In the genomic region with DNA sequence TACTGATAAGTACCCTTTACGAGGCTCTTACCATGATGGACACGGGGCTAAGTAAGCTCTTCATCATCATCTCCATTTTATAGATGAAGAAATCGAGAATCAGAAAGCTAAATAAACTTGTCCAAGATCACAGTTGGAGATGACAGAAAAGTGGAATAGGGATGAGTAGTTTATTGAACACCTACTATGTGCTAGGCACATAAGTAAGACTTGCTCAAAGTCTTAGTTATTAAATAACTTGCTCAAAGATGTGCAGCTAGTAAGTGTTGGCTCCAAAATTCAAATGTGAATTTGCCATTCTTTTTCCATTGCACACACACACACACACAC, we compare ENCODE assay signal across 9 cellular contexts. TPM values are rescaled to one million over a fixed set of nuclear protein-coding genes. Genes with fewer than 3 reads are reported as not detected.
DNase-seq lines count a peak whose midpoint lies in the region; ATAC-seq and TF ChIP-seq lines count a peak whose summit lies in the region.
"Had no signal": no experiment of that assay in that cellular context is flagged by ENCODE, and none has a peak within 500 bp of the region (broad histone marks: within the 10 kb centered on the region; RNA-seq: fewer than 3 reads in every experiment).

No MANE protein-coding gene starts in this region.

- H3K4me3 Mint-ChIP-seq in activated naive CD8-positive, alpha-beta T cell, result no peak overlapping the region
- H3K4me3 Mint-ChIP-seq in activated naive CD8-positive, alpha-beta T cell treated with anti-CD3 and anti-CD28 coated beads for 36 hours, result no peak overlapping the region
- H3K4me3 Mint-ChIP-seq in immature natural killer cell, result peak overlapping the region; percentile 74 to 83 (median 80)

- DNase-seq in activated naive CD8-positive, alpha-beta T cell treated with anti-CD3 and anti-CD28 coated beads for 36 hours, result no peak
- DNase-seq in RWPE1 (ENCODE audit: low spot score) (no peak), immature natural killer cell (no peak), suprapubic skin (ENCODE audit: low spot score in 2 of 2) (no peak), CD1c-positive myeloid dendritic cell (ENCODE audit: extremely low spot score) (no peak)
- no peak for DNase-seq in stimulated activated CD4-positive, alpha-beta T cell treated with anti-CD3 and anti-CD28 coated beads, Interleukin-4, amount 100 ng/mL, for 24 hours

- peaks cover 16% of the 10 kb centered on the region for H3K27me3 Mint-ChIP-seq in activated naive CD8-positive, alpha-beta T cell
- peaks cover 24% of the 10 kb centered on the region for H3K27me3 Mint-ChIP-seq in activated naive CD8-positive, alpha-beta T cell treated with anti-CD3 and anti-CD28 coated beads for 36 hours
- peaks cover 15 to 27% (median 23%) of the 10 kb centered on the region in 3 donors for H3K27me3 Mint-ChIP-seq in immature natural killer cell (ENCODE audit: low read depth in 3 of 3)

- H3K4me1 ChIP-seq in suprapubic skin, result peaks cover 38% of the 10 kb centered on the region

- no peaks in the 10 kb centered on the region for H3K27me3 ChIP-seq in suprapubic skin

- H3K4me3 ChIP-seq in suprapubic skin, result peak overlapping the region; percentile 47

- CTCF ChIA-PET in RWPE1 (lab: Yijun Ruan, JAX), result interaction anchor here (0.7 to 3.3 kb wide), 2 partner anchors 12 to 180 kb away, joined by 5 to 18 read pairs; no protein-coding TSS in a partner anchor

- POLR2A ChIA-PET in RWPE1 (lab: Yijun Ruan, JAX; ENCODE audit: low non-redundant PET), result no interaction called here

- no peaks in the 10 kb centered on the region for H3K9me3 ChIP-seq in suprapubic skin

- ATAC-seq in GM21717 (IDR thresholded peaks at IDR 0.05; ENCODE audit: unreplicated experiment), result no peak

- peak overlapping the region; percentile 84 for H3K27ac Mint-ChIP-seq in activated naive CD8-positive, alpha-beta T cell
- H3K27ac Mint-ChIP-seq in activated naive CD8-positive, alpha-beta T cell treated with anti-CD3 and anti-CD28 coated beads for 36 hours, result no peak overlapping the region
- peak overlapping the region in 3 of 6 donors; percentile 58 to 82 (median 77) for H3K27ac Mint-ChIP-seq in immature natural killer cell

- no peak for TF ChIP-seq EP300 in suprapubic skin (IDR thresholded peaks at IDR 0.05)

- TF ChIP-seq POLR2A in suprapubic skin (IDR thresholded peaks at IDR 0.05), result no peak

- peaks cover 20% of the 10 kb centered on the region for H3K4me1 Mint-ChIP-seq in activated naive CD8-positive, alpha-beta T cell (ENCODE audit: low read depth)
- H3K4me1 Mint-ChIP-seq in activated naive CD8-positive, alpha-beta T cell treated with anti-CD3 and anti-CD28 coated beads for 36 hours, result peaks cover 38% of the 10 kb centered on the region
- H3K4me1 Mint-ChIP-seq in immature natural killer cell, result peaks cover 14 to 19% of the 10 kb centered on the region in 2 donors

- 47% methylated on average over 3 of the region's 3 CpGs for WGBS in suprapubic skin

- TF ChIP-seq CTCF in RWPE1 (conservative IDR thresholded peaks at IDR 0.05; ENCODE audit: low read depth) (no peak), suprapubic skin (IDR thresholded peaks at IDR 0.05) (no peak)

- no peaks in the 10 kb centered on the region for H3K9me3 Mint-ChIP-seq in activated naive CD8-positive, alpha-beta T cell (ENCODE audit: low read depth)
- no peaks in the 10 kb centered on the region for H3K9me3 Mint-ChIP-seq in activated naive CD8-positive, alpha-beta T cell treated with anti-CD3 and anti-CD28 coated beads for 36 hours
- H3K9me3 Mint-ChIP-seq in immature natural killer cell, result no peaks in the 10 kb centered on the region

- peaks cover 8% of the 10 kb centered on the region for H3K36me3 ChIP-seq in suprapubic skin

- H3K36me3 Mint-ChIP-seq in activated naive CD8-positive, alpha-beta T cell, result peaks cover 7% of the 10 kb centered on the region
- H3K36me3 Mint-ChIP-seq in activated naive CD8-positive, alpha-beta T cell treated with anti-CD3 and anti-CD28 coated beads for 36 hours, result peaks cover 3% of the 10 kb centered on the region
- no peaks in the 10 kb centered on the region for H3K36me3 Mint-ChIP-seq in immature natural killer cell

- H3K27ac ChIP-seq in RWPE1, result peak overlapping the region; percentile 37; the same call in 1 of the 2 replicates
- no peak overlapping the region for H3K27ac ChIP-seq in suprapubic skin
- H3K27ac ChIP-seq: HL-60 had no signal

RNA-seq across cellular contexts. Expression of a gene that starts 0.6 kb away (rescaled TPM):
- total RNA-seq in activated naive CD8-positive, alpha-beta T cell treated with anti-CD3 and anti-CD28 coated beads for 36 hours, result 10 to 100 TPM; 68.1 to 70.7 TPM
- under 1 TPM; 0.21 to 0.50 (median 0.48) TPM for polyA plus RNA-seq in immature natural killer cell
- total RNA-seq in suprapubic skin, result 1 to 10 TPM in 2 of 4 donors, under 1 TPM in 2; 0.40 to 3.6 (median 1.8) TPM

RNA-seq across cellular contexts. Expression of a gene that starts 15.7 kb away (rescaled TPM):
- 1 to 10 TPM; 4.1 to 4.3 TPM for total RNA-seq in activated naive CD8-positive, alpha-beta T cell treated with anti-CD3 and anti-CD28 coated beads for 36 hours
- 1 to 10 TPM; 2.0 to 5.7 (median 2.8) TPM for polyA plus RNA-seq in immature natural killer cell
- total RNA-seq in suprapubic skin, result 10 to 100 TPM in 1 of 4 donors, 1 to 10 TPM in 3; 4.1 to 10.7 (median 6.2) TPM

Comparison
In these comparisons a context has a peak if more than half of its experiments do, and no peak if none do; other contexts are left out.
1. H3K4me3 Mint-ChIP-seq: peak in immature natural killer cell (5 of 5); none in activated naive CD8-positive, alpha-beta T cell (single experiment) and activated naive CD8-positive, alpha-beta T cell treated with anti-CD3 and anti-CD28 coated beads for 36 hours (single experiment).
2. RNA of a gene that starts 0.6 kb away (total RNA-seq): 68.1 to 70.7 TPM in activated naive CD8-positive, alpha-beta T cell treated with anti-CD3 and anti-CD28 coated beads for 36 hours; 0.40 to 3.6 TPM in suprapubic skin; every median in the first group is over 10 times any median in the second.